25 cellular contexts compared by ENCODE assay signal in the genomic region with DNA sequence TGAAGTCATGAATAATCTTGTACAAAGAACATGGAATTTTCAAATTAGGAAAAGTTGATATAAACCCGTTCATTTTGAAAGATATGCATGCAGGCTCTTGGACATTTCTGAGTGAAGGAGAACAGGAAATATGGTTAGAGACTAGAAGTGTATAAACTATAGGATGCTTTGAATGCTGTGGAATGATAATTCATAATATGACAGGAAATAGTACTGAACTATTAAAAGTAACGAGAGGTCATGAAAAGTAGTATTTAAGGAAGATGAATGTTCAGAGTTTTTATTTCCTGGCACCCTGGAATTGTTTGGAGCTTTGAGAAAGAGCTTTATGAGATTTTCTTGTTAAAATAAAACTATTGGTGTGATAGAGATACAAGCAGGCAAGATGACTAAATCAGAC.
"Had no signal": no experiment of that assay in that cellular context is flagged by ENCODE, and none has a peak within 500 bp of the region (broad histone marks: within the 10 kb centered on the region; RNA-seq: fewer than 3 reads in every experiment).

No MANE protein-coding gene starts in this region.

- H3K9me3 ChIP-seq: body of pancreas, breast epithelium, MG63, SJSA1 had no signal

- H3K4me1 ChIP-seq: adrenal gland, body of pancreas, breast epithelium, SJSA1 had no signal

- DNase-seq: activated CD4-positive, alpha-beta memory T cell treated with anti-CD3 and anti-CD28 coated beads for 36 hours; activated CD4-positive, alpha-beta T cell treated with anti-CD3 and anti-CD28 coated beads for 36 hours; activated CD4-positive, alpha-beta T cell treated with anti-CD3 and anti-CD28 coated beads, Interleukin-2, amount 50 U/mL, for 1 hour; activated CD8-positive, alpha-beta memory T cell treated with anti-CD3 and anti-CD28 coated beads, Interleukin-2, amount 50 U/mL, for 4 hours; activated gamma-delta T cell treated with Interleukin-2 at 50 U/mL for 16 hours; activated naive CD4-positive, alpha-beta T cell treated with anti-CD3 and anti-CD28 coated beads for 36 hours; activated T-cell treated with anti-CD3 and anti-CD28 coated beads for 4 hours; activated T-cell treated with anti-CD3 and anti-CD28 coated beads, Interleukin-2, amount 50 U/mL, for 4 hours; adrenal gland; body of pancreas; Kasumi-1; MG63; NCI-H1048; NCI-H1105 treated with DMSO at 0.1 percent for 48 hours; NCI-H1436; NCI-H1694; NCI-H2029; NCI-H345; NCI-H524 treated with DMSO at 0.1 percent for 48 hours; RPMI8226; SHP77 treated with DMSO at 0.1 percent for 48 hours; T1000 had no signal

- H3K27ac ChIP-seq: adrenal gland, body of pancreas, breast epithelium, SJSA1 had no signal

- H3K36me3 ChIP-seq: adrenal gland, breast epithelium, MG63, SJSA1 had no signal

- H3K4me3 ChIP-seq: adrenal gland, body of pancreas, breast epithelium, MG63, SJSA1 had no signal

- FAIRE-seq: astrocyte had no signal

- H3K27me3 ChIP-seq: adrenal gland, body of pancreas, breast epithelium, MG63, SJSA1 had no signal
